ENCODE assay signal across 14 cellular contexts in genomic region chr3:112774293-112774926, GRCh38.
DNase-seq lines count a peak whose midpoint lies in the region; ATAC-seq, FAIRE-seq and TF ChIP-seq lines count a peak whose summit lies in the region.
"Had no signal": no experiment of that assay in that cellular context is flagged by ENCODE, and none has a peak within 500 bp of the region (broad histone marks: within the 10 kb centered on the region; RNA-seq: fewer than 3 reads in every experiment).

No MANE protein-coding gene starts in this region.

- H3K27me3 Mint-ChIP-seq in activated CD8-positive, alpha-beta T cell treated with anti-CD3 and anti-CD28 coated beads, Interleukin-2, amount 10 ng/mL, durations not matched to agents 7 days and 5 days (ENCODE audit: low read depth), result peaks cover 6% of the 10 kb centered on the region

- no peak overlapping the region for H3K4me3 Mint-ChIP-seq in activated CD8-positive, alpha-beta T cell treated with anti-CD3 and anti-CD28 coated beads, Interleukin-2, amount 10 ng/mL, durations not matched to agents 7 days and 5 days

- DNase-seq in AG20443 (ENCODE audit: low spot score) (peak; percentile 39), HT-29 (ENCODE audit: low spot score) (peak; percentile 60), keratinocyte (ENCODE audit: low read depth, low spot score) (peak; percentile 36), NCI-H345 treated with DMSO at 0.1 percent for 48 hours (lab: John Stamatoyannopoulos, UW; ENCODE audit: unreplicated experiment) (no peak), middle frontal gyrus (ENCODE audit: extremely low spot score, low spot score) (no peak), NCI-H774 (lab: John Stamatoyannopoulos, UW) (no peak), NCI-H2029 (lab: John Stamatoyannopoulos, UW) (no peak)
- no peak for DNase-seq in activated CD8-positive, alpha-beta T cell treated with anti-CD3 and anti-CD28 coated beads, Interleukin-2, amount 10 ng/mL, durations not matched to agents 7 days and 5 days
- DNase-seq: H7, NCI-H1930, nucleus accumbens had no signal

- dilution Hi-C loops in keratinocyte (cut with MboI; ENCODE audit: extremely low pct_ligation_motif_present, low sequenced_read_pairs), result no loop called here

- no peaks in the 10 kb centered on the region for H3K79me2 ChIP-seq in keratinocyte (ENCODE audit: control insufficient read depth, insufficient read depth, low read length)

- CTCF ChIA-PET in activated CD8-positive, alpha-beta T cell treated with anti-CD3 and anti-CD28 coated beads, Interleukin-2, amount 10 ng/mL, durations not matched to agents 7 days and 5 days (lab: Charles Lee), result interaction anchor here (0.9 to 3.1 kb wide), 6 partner anchors 9 to 235 kb away, joined by 3 to 10 read pairs (median 3); no protein-coding TSS in a partner anchor

- ATAC-seq in activated CD8-positive, alpha-beta T cell treated with anti-CD3 and anti-CD28 coated beads, Interleukin-2, amount 10 ng/mL, durations not matched to agents 7 days and 5 days, result peak; percentile 19
- ATAC-seq: SK-N-SH treated with all-trans-retinoic acid at 6 μM for 48 hours had no signal

- H3K36me3 Mint-ChIP-seq in activated CD8-positive, alpha-beta T cell treated with anti-CD3 and anti-CD28 coated beads, Interleukin-2, amount 10 ng/mL, durations not matched to agents 7 days and 5 days (ENCODE audit: low read depth), result no peaks in the 10 kb centered on the region

- H3K4me1 ChIP-seq in keratinocyte (ENCODE audit: control insufficient read depth, extremely low read depth, insufficient read depth, low read length), result peaks cover 69% of the 10 kb centered on the region

- H3K27me3 ChIP-seq in keratinocyte (ENCODE audit: control insufficient read depth, extremely low read depth, insufficient read depth, low read length), result no peaks in the 10 kb centered on the region
- H3K27me3 ChIP-seq: transverse colon had no signal

- no peaks in the 10 kb centered on the region for H3K9me1 ChIP-seq in keratinocyte (ENCODE audit: control insufficient read depth, extremely low read depth, insufficient read depth, low read length)

- POLR2A ChIA-PET in activated CD8-positive, alpha-beta T cell treated with anti-CD3 and anti-CD28 coated beads, Interleukin-2, amount 10 ng/mL, durations not matched to agents 7 days and 5 days (lab: Charles Lee), result no interaction called here

- no peak overlapping the region for H2AFZ ChIP-seq in keratinocyte (ENCODE audit: control insufficient read depth, low read length)

- H4K20me1 ChIP-seq in keratinocyte (ENCODE audit: control insufficient read depth, extremely low read depth, insufficient read depth, low read length), result no peaks in the 10 kb centered on the region

- FAIRE-seq in keratinocyte (lab: Jason Lieb, UNC), result no peak

- no peak overlapping the region for H3K4me3 ChIP-seq in keratinocyte (ENCODE audit: control insufficient read depth in 2 of 3, extremely low read depth in 1 of 3, insufficient read depth in 2 of 3, low read depth in 1 of 3, low read length in 3 of 3)
- H3K4me3 ChIP-seq: cardiac muscle cell, transverse colon had no signal

- H3K36me3 ChIP-seq in keratinocyte (ENCODE audit: control insufficient read depth in 2 of 2, extremely low read depth in 1 of 2, insufficient read depth in 2 of 2, low read length in 2 of 2), result no peaks in the 10 kb centered on the region
- H3K36me3 ChIP-seq: cardiac muscle cell, transverse colon had no signal

- no peak for TF ChIP-seq CTCF in keratinocyte (optimal IDR thresholded peaks at IDR 0.05 in 1 of 3, IDR thresholded peaks at IDR 0.05 in 1 of 3, conservative IDR thresholded peaks at IDR 0.05 in 1 of 3; ENCODE audit: extremely low read depth in 1 of 3, insufficient read depth in 2 of 3, low read length in 3 of 3)

- peak overlapping the region; percentile 61 for H3K4me2 ChIP-seq in keratinocyte (ENCODE audit: control insufficient read depth, extremely low read depth, insufficient read depth, low read depth, low read length)

- no peaks in the 10 kb centered on the region for H3K9me3 Mint-ChIP-seq in activated CD8-positive, alpha-beta T cell treated with anti-CD3 and anti-CD28 coated beads, Interleukin-2, amount 10 ng/mL, durations not matched to agents 7 days and 5 days (ENCODE audit: insufficient read depth)

- peak overlapping the region; percentile 26 for H3K27ac Mint-ChIP-seq in activated CD8-positive, alpha-beta T cell treated with anti-CD3 and anti-CD28 coated beads, Interleukin-2, amount 10 ng/mL, durations not matched to agents 7 days and 5 days

- peak overlapping the region; percentile 81 for H3K27ac ChIP-seq in keratinocyte (ENCODE audit: control insufficient read depth, insufficient read depth, low read length)
- H3K27ac ChIP-seq: cardiac muscle cell had no signal

- H3K9me3 ChIP-seq in keratinocyte (ENCODE audit: control insufficient read depth, low read depth, low read length), result no peaks in the 10 kb centered on the region
- H3K9me3 ChIP-seq: transverse colon had no signal

- H3K4me1 Mint-ChIP-seq in activated CD8-positive, alpha-beta T cell treated with anti-CD3 and anti-CD28 coated beads, Interleukin-2, amount 10 ng/mL, durations not matched to agents 7 days and 5 days (ENCODE audit: low read depth), result peaks cover 13% of the 10 kb centered on the region

- H3K9ac ChIP-seq in keratinocyte (ENCODE audit: control insufficient read depth, extremely low read depth, insufficient read depth, low read length), result peak overlapping the region; percentile 62

Comparison
In these comparisons a context has a peak if more than half of its experiments do, and no peak if none do; other contexts are left out.
1. DNase-seq: peak in AG20443 (single experiment), HT-29 (single experiment) and keratinocyte (single experiment); none in activated CD8-positive, alpha-beta T cell treated with anti-CD3 and anti-CD28 coated beads, Interleukin-2, amount 10 ng/mL, durations not matched to agents 7 days and 5 days (single experiment), NCI-H345 treated with DMSO at 0.1 percent for 48 hours (single experiment), middle frontal gyrus (single experiment), NCI-H774 (single experiment) and NCI-H2029 (single experiment).